Comparison of ENCODE assay signal across 1 cellular context in genomic region chr2:231682546-231683291, GRCh38.
TF ChIP-seq lines count a peak whose summit lies in the region.

No MANE protein-coding gene starts in this region.

TF ChIP-seq in HepG2, 621 proteins besides CTCF, POLR2A, EP300 and RAD21 (continued from another document and continues in another):
- TF ChIP-seq, protein P1, sequence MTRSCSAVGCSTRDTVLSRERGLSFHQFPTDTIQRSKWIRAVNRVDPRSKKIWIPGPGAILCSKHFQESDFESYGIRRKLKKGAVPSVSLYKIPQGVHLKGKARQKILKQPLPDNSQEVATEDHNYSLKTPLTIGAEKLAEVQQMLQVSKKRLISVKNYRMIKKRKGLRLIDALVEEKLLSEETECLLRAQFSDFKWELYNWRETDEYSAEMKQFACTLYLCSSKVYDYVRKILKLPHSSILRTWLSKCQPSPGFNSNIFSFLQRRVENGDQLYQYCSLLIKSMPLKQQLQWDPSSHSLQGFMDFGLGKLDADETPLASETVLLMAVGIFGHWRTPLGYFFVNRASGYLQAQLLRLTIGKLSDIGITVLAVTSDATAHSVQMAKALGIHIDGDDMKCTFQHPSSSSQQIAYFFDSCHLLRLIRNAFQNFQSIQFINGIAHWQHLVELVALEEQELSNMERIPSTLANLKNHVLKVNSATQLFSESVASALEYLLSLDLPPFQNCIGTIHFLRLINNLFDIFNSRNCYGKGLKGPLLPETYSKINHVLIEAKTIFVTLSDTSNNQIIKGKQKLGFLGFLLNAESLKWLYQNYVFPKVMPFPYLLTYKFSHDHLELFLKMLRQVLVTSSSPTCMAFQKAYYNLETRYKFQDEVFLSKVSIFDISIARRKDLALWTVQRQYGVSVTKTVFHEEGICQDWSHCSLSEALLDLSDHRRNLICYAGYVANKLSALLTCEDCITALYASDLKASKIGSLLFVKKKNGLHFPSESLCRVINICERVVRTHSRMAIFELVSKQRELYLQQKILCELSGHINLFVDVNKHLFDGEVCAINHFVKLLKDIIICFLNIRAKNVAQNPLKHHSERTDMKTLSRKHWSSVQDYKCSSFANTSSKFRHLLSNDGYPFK (CRISPR knock-in tag; IDR thresholded peaks at IDR 0.05; ENCODE audit: borderline replicate concordance), result no peak
- TF ChIP-seq IKZF5 (CRISPR knock-in tag; IDR thresholded peaks at IDR 0.05) (no peak), CEBPG (CRISPR knock-in tag; IDR thresholded peaks at IDR 0.05) (no peak), ZFP36L2 (CRISPR knock-in tag; IDR thresholded peaks at IDR 0.05) (no peak), ZNF782 (CRISPR knock-in tag; IDR thresholded peaks at IDR 0.05; ENCODE audit: borderline replicate concordance) (no peak), KDM2A (CRISPR knock-in tag; IDR thresholded peaks at IDR 0.05; ENCODE audit: borderline replicate concordance, low read depth) (0 out of 2 replicates have a peak, but pooled peaks have one; percentile 35), ZHX1 (CRISPR knock-in tag; IDR thresholded peaks at IDR 0.05; ENCODE audit: low read depth) (no peak), ZNF639 (CRISPR knock-in tag; conservative IDR thresholded peaks at IDR 0.05) (no peak), SKIL (CRISPR knock-in tag; IDR thresholded peaks at IDR 0.05; ENCODE audit: borderline replicate concordance) (no peak), SALL2 (CRISPR knock-in tag; IDR thresholded peaks at IDR 0.05) (no peak), NAIF1 (CRISPR knock-in tag; IDR thresholded peaks at IDR 0.05; ENCODE audit: borderline replicate concordance) (no peak), STAT6 (CRISPR knock-in tag; IDR thresholded peaks at IDR 0.05; ENCODE audit: borderline replicate concordance) (no peak), ZNF891 (CRISPR knock-in tag; IDR thresholded peaks at IDR 0.05) (no peak), SNRNP70 (IDR thresholded peaks at IDR 0.05; ENCODE audit: low read depth, low read length) (no peak), ZNF619 (CRISPR knock-in tag; IDR thresholded peaks at IDR 0.05) (no peak), SAP130 (CRISPR knock-in tag; IDR thresholded peaks at IDR 0.05; ENCODE audit: low read depth) (no peak), RXRA (CRISPR knock-in tag; IDR thresholded peaks at IDR 0.05) (0 out of 2 replicates have a peak, but pooled peaks have one; percentile 23), ZBTB46 (CRISPR knock-in tag; IDR thresholded peaks at IDR 0.05; ENCODE audit: borderline replicate concordance) (no peak), SSRP1 (CRISPR knock-in tag; IDR thresholded peaks at IDR 0.05) (no peak; the same call in 1 of the 2 replicates), RARA (CRISPR knock-in tag; IDR thresholded peaks at IDR 0.05) (no peak), ZNF768 (CRISPR knock-in tag; IDR thresholded peaks at IDR 0.05) (no peak), PHF8 (CRISPR knock-in tag; IDR thresholded peaks at IDR 0.05) (no peak), ARID2 (CRISPR knock-in tag; IDR thresholded peaks at IDR 0.05; ENCODE audit: borderline replicate concordance) (0 out of 2 replicates have a peak, but pooled peaks have one; percentile 54), E2F2 (CRISPR knock-in tag; IDR thresholded peaks at IDR 0.05; ENCODE audit: borderline replicate concordance) (no peak), ZNF549 (CRISPR knock-in tag; IDR thresholded peaks at IDR 0.05) (no peak), MAFG (CRISPR knock-in tag; IDR thresholded peaks at IDR 0.05) (no peak), ZNF703 (CRISPR knock-in tag; IDR thresholded peaks at IDR 0.05; ENCODE audit: borderline replicate concordance) (no peak), KLF13 (CRISPR knock-in tag; IDR thresholded peaks at IDR 0.05) (no peak), IKZF1 (IDR thresholded peaks at IDR 0.05) (no peak), MAFK (conservative IDR thresholded peaks at IDR 0.05 in 1 of 2, IDR thresholded peaks at IDR 0.05 in 1 of 2; ENCODE audit: low read length in 2 of 2) (no peak), MEF2D (CRISPR knock-in tag; IDR thresholded peaks at IDR 0.05) (no peak)
- TF ChIP-seq, protein P2, sequence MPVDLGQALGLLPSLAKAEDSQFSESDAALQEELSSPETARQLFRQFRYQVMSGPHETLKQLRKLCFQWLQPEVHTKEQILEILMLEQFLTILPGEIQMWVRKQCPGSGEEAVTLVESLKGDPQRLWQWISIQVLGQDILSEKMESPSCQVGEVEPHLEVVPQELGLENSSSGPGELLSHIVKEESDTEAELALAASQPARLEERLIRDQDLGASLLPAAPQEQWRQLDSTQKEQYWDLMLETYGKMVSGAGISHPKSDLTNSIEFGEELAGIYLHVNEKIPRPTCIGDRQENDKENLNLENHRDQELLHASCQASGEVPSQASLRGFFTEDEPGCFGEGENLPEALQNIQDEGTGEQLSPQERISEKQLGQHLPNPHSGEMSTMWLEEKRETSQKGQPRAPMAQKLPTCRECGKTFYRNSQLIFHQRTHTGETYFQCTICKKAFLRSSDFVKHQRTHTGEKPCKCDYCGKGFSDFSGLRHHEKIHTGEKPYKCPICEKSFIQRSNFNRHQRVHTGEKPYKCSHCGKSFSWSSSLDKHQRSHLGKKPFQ (CRISPR knock-in tag; IDR thresholded peaks at IDR 0.05; ENCODE audit: insufficient replicate concordance), result no peak
- TF ChIP-seq, protein P3, sequence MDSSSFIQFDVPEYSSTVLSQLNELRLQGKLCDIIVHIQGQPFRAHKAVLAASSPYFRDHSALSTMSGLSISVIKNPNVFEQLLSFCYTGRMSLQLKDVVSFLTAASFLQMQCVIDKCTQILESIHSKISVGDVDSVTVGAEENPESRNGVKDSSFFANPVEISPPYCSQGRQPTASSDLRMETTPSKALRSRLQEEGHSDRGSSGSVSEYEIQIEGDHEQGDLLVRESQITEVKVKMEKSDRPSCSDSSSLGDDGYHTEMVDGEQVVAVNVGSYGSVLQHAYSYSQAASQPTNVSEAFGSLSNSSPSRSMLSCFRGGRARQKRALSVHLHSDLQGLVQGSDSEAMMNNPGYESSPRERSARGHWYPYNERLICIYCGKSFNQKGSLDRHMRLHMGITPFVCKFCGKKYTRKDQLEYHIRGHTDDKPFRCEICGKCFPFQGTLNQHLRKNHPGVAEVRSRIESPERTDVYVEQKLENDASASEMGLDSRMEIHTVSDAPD (CRISPR knock-in tag; IDR thresholded peaks at IDR 0.05), result no peak
- TF ChIP-seq, protein P4, sequence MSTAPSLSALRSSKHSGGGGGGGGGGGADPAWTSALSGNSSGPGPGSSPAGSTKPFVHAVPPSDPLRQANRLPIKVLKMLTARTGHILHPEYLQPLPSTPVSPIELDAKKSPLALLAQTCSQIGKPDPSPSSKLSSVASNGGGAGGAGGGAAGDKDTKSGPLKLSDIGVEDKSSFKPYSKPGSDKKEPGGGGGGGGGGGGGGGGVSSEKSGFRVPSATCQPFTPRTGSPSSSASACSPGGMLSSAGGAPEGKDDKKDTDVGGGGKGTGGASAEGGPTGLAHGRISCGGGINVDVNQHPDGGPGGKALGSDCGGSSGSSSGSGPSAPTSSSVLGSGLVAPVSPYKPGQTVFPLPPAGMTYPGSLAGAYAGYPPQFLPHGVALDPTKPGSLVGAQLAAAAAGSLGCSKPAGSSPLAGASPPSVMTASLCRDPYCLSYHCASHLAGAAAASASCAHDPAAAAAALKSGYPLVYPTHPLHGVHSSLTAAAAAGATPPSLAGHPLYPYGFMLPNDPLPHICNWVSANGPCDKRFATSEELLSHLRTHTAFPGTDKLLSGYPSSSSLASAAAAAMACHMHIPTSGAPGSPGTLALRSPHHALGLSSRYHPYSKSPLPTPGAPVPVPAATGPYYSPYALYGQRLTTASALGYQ (CRISPR knock-in tag; IDR thresholded peaks at IDR 0.05), result no peak
